In the genomic region with DNA sequence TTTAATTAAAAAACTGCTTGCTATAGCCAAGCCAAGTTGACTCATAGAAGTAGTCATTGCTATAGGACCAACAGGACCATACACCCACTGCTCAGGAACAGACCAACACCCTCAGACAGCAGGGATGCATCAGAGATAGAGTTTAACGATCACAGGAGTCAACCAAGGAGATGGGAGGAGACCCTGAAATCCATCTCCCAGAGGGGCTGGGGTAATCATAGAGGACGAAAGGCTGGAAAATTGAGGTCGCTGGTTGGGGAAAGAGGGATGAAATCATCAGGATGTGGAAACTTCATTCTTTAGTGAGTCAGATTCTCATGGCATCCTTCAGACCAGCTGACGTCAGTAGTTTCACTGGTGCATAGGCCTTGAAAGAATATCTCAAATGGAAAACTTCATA, we compare ENCODE assay signal across 16 cellular contexts.
DNase-seq lines count a peak whose midpoint lies in the region; ATAC-seq and TF ChIP-seq lines count a peak whose summit lies in the region.
"Had no signal": no experiment of that assay in that cellular context is flagged by ENCODE, and none has a peak within 500 bp of the region (broad histone marks: within the 10 kb centered on the region; RNA-seq: fewer than 3 reads in every experiment).

No MANE protein-coding gene starts in this region.

- H3F3A ChIP-seq in GM23248 (ENCODE audit: insufficient read depth) = no peaks in the 10 kb centered on the region

- H3K9ac ChIP-seq in GM23248 (no peak overlapping the region), skeletal muscle satellite cell (ENCODE audit: low read depth, low read length) (no peak overlapping the region)
- H3K9ac ChIP-seq: neural progenitor cell had no signal

- H3K4me2 ChIP-seq in GM23248 (ENCODE audit: unreplicated experiment) (peak overlapping the region; percentile 39), skeletal muscle satellite cell (ENCODE audit: low read length) (no peak overlapping the region)
- H3K4me2 ChIP-seq: neural progenitor cell had no signal

- no peaks in the 10 kb centered on the region for H4K20me1 ChIP-seq in GM23248 (ENCODE audit: insufficient read depth)

- peak overlapping the region; percentile 43 for H3K27ac ChIP-seq in GM23248
- H3K27ac ChIP-seq in ovary = no peak overlapping the region
- H3K27ac ChIP-seq: ascending aorta, gastrocnemius medialis, neural progenitor cell, VCaP had no signal

- ATAC-seq in HG03025 (IDR thresholded peaks at IDR 0.05; ENCODE audit: low FRiP score, unreplicated experiment) = no peak
- ATAC-seq: gastrocnemius medialis; K562; stimulated activated naive CD8-positive, alpha-beta T cell treated with anti-CD3 and anti-CD28 coated beads, Interleukin-15, amount 100 ng/mL, for 72 hours had no signal

- H3K9me2 ChIP-seq in GM23248 (ENCODE audit: insufficient read depth) = no peaks in the 10 kb centered on the region

- no peak overlapping the region for H3K4me3 ChIP-seq in GM23248
- no peak overlapping the region for H3K4me3 ChIP-seq in fibroblast of pulmonary artery (replicated peaks; ENCODE audit: low read depth, low read length)
- peak overlapping the region; percentile 19 for H3K4me3 ChIP-seq in skeletal muscle satellite cell (ENCODE audit: low read length)
- H3K4me3 ChIP-seq in ovary = no peak overlapping the region
- H3K4me3 ChIP-seq: ascending aorta, gastrocnemius medialis, HAP-1, K562, neural progenitor cell had no signal

- H3K36me3 ChIP-seq in GM23248 (ENCODE audit: low read depth) (no peaks in the 10 kb centered on the region), skeletal muscle satellite cell (ENCODE audit: insufficient read depth, low read length) (no peaks in the 10 kb centered on the region), ovary (no peaks in the 10 kb centered on the region)
- H3K36me3 ChIP-seq: ascending aorta, gastrocnemius medialis, HAP-1, neural progenitor cell had no signal

- peak; percentile 82 for DNase-seq in GM23248
- peak; percentile 49 for DNase-seq in T1000 (lab: John Stamatoyannopoulos, UW)
- DNase-seq in fibroblast of pulmonary artery (ENCODE audit: low read depth) = peak; percentile 87
- no peak for DNase-seq in ovary
- no peak for DNase-seq in NCI-H1417 treated with DMSO at 0.1 percent for 48 hours (lab: John Stamatoyannopoulos, UW)
- DNase-seq: DMS79 treated with DMSO at 0.1 percent for 48 hours; gastrocnemius medialis; NCI-H1436 treated with DMSO at 0.1 percent for 48 hours; stimulated activated naive CD8-positive, alpha-beta T cell treated with anti-CD3 and anti-CD28 coated beads, Interleukin-15, amount 100 ng/mL, for 72 hours had no signal

- TF ChIP-seq CTCF in fibroblast of pulmonary artery (IDR thresholded peaks at IDR 0.05; ENCODE audit: low read length, missing control alignments) (no peak), ovary (IDR thresholded peaks at IDR 0.05) (no peak)

- H3K4me1 ChIP-seq in GM23248 (ENCODE audit: insufficient read depth) (peaks cover 3% of the 10 kb centered on the region; the same call in 1 of the 2 replicates), skeletal muscle satellite cell (ENCODE audit: control insufficient read depth, insufficient read depth, low read length) (peaks cover 4% of the 10 kb centered on the region), ovary (ENCODE audit: insufficient read depth) (no peaks in the 10 kb centered on the region)
- H3K4me1 ChIP-seq: ascending aorta, gastrocnemius medialis, HAP-1, neural progenitor cell had no signal

- H3K79me2 ChIP-seq in GM23248 (ENCODE audit: insufficient read depth) = no peaks in the 10 kb centered on the region

- 22 to 26% methylated on average over 4 of the region's 4 CpGs for WGBS in GM23248 (ENCODE audit: low coverage in 1 of 2, low lambda C conversion rate in 2 of 2, missing lambda C conversion rate in 2 of 2), 2 experiments
- 60 to 82% (median 71%) methylated on average over 4 of the region's 4 CpGs for WGBS in ovary, 3 donors

- no peak for TF ChIP-seq POLR2A in ovary (IDR thresholded peaks at IDR 0.05)

- no peaks in the 10 kb centered on the region for H3K9me3 ChIP-seq in GM23248 (ENCODE audit: low read depth)
- no peaks in the 10 kb centered on the region for H3K9me3 ChIP-seq in skeletal muscle satellite cell (replicated peaks; ENCODE audit: low read length)
- no peaks in the 10 kb centered on the region for H3K9me3 ChIP-seq in ovary
- H3K9me3 ChIP-seq: ascending aorta, gastrocnemius medialis, HAP-1 had no signal

- intact Hi-C loops in ovary (cut with DNase I) = no loop called here

- H3K27me3 ChIP-seq in GM23248 (replicated peaks; ENCODE audit: insufficient read depth) (peaks cover 8% of the 10 kb centered on the region), skeletal muscle satellite cell (ENCODE audit: control insufficient read depth, insufficient read depth, low read length) (no peaks in the 10 kb centered on the region), ovary (no peaks in the 10 kb centered on the region)
- H3K27me3 ChIP-seq: ascending aorta, gastrocnemius medialis, neural progenitor cell had no signal

- in situ Hi-C loops in GM23248 (cut with MboI) = no loop called here

- peak overlapping the region; percentile 39; the same call in 1 of the 2 replicates for H2AFZ ChIP-seq in GM23248
- H2AFZ ChIP-seq: neural progenitor cell had no signal

- TF ChIP-seq EP300 in ovary (IDR thresholded peaks at IDR 0.05) = no peak

Comparison
In these comparisons a context has a peak if more than half of its experiments do, and no peak if none do; other contexts are left out.
1. DNase-seq: peak in GM23248 (single experiment), T1000 (single experiment) and fibroblast of pulmonary artery (single experiment); none in ovary (0 of 5) and NCI-H1417 treated with DMSO at 0.1 percent for 48 hours (single experiment).